ENCODE assay signal across 8 cellular contexts in the genomic region with DNA sequence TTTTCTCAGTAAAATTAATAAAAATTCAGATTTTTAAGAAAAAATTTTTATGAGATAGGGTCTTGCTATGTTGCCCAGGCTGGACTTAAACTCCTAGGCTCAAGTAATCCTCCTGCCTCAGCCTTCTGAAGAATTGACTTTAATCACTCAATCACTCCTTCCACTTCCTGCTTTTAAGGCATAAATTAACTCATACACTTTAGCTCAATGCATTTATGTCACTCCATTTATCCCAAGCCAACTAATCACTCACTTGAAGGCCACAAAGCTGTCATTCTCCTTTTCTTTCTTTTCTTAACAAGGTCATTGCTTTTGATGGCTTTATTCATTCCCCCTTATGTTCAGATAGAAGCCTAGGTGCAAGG. TPM values are rescaled to one million over a fixed set of nuclear protein-coding genes. Genes with fewer than 3 reads are reported as not detected.
DNase-seq lines count a peak whose midpoint lies in the region; ATAC-seq and TF ChIP-seq lines count a peak whose summit lies in the region.

No MANE protein-coding gene starts in this region.

- no peaks in the 10 kb centered on the region for H3K9me2 ChIP-seq in SK-N-SH

- intact Hi-C loops in left lung (cut with DNase I) = loop anchor here in 1 of 2 donors (10.0 kb wide), 1 partner anchor 54 kb away; no protein-coding TSS in a partner anchor
- intact Hi-C loops in transverse colon (cut with DNase I; ENCODE audit: low total_unique reads) = no loop called here

- TF ChIP-seq RAD21 in SK-N-SH (IDR thresholded peaks at IDR 0.05; ENCODE audit: low read length) = no peak

- in situ Hi-C loops in transverse colon (cut with MboI; ENCODE audit: low pct_ligation_motif_present in 1 of 4, low pct_unique_long_range_greater_than_20kb in 1 of 4, low sequenced_read_pairs in 3 of 4) = loop anchor here in 2 of 4 donors (10.0 kb wide), 3 partner anchors 54 to 214 kb away; a partner anchor contains a TSS

- peak overlapping the region; percentile 96 for H3K27ac Mint-ChIP-seq in activated T-helper 17 cell treated with anti-CD3 and anti-CD28 coated beads, Interleukin-2, amount 50 U/mL, for 72 hours

- H3K27me3 ChIP-seq in SK-N-SH (ENCODE audit: insufficient read depth) (no peaks in the 10 kb centered on the region), left lung (no peaks in the 10 kb centered on the region), transverse colon (no peaks in the 10 kb centered on the region)

- no peaks in the 10 kb centered on the region for H3K9me3 Mint-ChIP-seq in activated T-helper 17 cell treated with anti-CD3 and anti-CD28 coated beads, Interleukin-2, amount 50 U/mL, for 72 hours

- TF ChIP-seq CTCF in SK-N-SH (IDR thresholded peaks at IDR 0.05) = no peak
- no peak for TF ChIP-seq CTCF in left lung (IDR thresholded peaks at IDR 0.05)
- TF ChIP-seq CTCF in transverse colon (IDR thresholded peaks at IDR 0.05) = no peak

- H3K27ac ChIP-seq in SK-N-SH (ENCODE audit: low read depth in 2 of 2, low read length in 1 of 2) (peak overlapping the region; percentile 81 to 93), left lung (peak overlapping the region; percentile 82 to 88), transverse colon (peak overlapping the region; percentile 89 to 96 (median 94))

- H3K4me3 Mint-ChIP-seq in activated T-helper 17 cell treated with anti-CD3 and anti-CD28 coated beads, Interleukin-2, amount 50 U/mL, for 72 hours = peak overlapping the region; percentile 92

- no peak for TF ChIP-seq POLR2A in transverse colon (IDR thresholded peaks at IDR 0.05)

- no peaks in the 10 kb centered on the region for H3K9me3 ChIP-seq in SK-N-SH
- H3K9me3 ChIP-seq in left lung = no peaks in the 10 kb centered on the region
- H3K9me3 ChIP-seq in transverse colon = no peaks in the 10 kb centered on the region

- H3F3A ChIP-seq in SK-N-SH (replicated peaks; ENCODE audit: insufficient read depth) = peaks cover 3% of the 10 kb centered on the region

- peak overlapping the region; percentile 81 to 85 for H3K4me3 ChIP-seq in SK-N-SH (ENCODE audit: low read depth in 2 of 2, low read length in 1 of 2)
- peak overlapping the region; percentile 79 to 92 for H3K4me3 ChIP-seq in left lung
- H3K4me3 ChIP-seq in transverse colon = peak overlapping the region; percentile 85 to 96 (median 94)

- H3K4me1 ChIP-seq in SK-N-SH (ENCODE audit: control insufficient read depth in 1 of 2, insufficient read depth in 2 of 2, low read depth in 1 of 2, low read length in 1 of 2) (peaks cover 0 to 6% of the 10 kb centered on the region in 2 experiments; a peak in 3 of 4 replicates), left lung (peaks cover 11 to 17% of the 10 kb centered on the region in 2 donors), transverse colon (peaks cover 0 to 14% (median 11%) of the 10 kb centered on the region in 4 donors)

- CTCF ChIA-PET in SK-N-SH (lab: Yijun Ruan, JAX) = interaction anchor here (0.7 to 1.5 kb wide), 10 partner anchors 12 to 266 kb away, joined by 3 to 6 read pairs (median 3); no protein-coding TSS in a partner anchor

- H3K36me3 ChIP-seq in SK-N-SH (replicated peaks in 1 of 2; ENCODE audit: control insufficient read depth in 1 of 2, insufficient read depth in 2 of 2, low read length in 1 of 2) = peaks cover 25 to 28% of the 10 kb centered on the region in 2 experiments
- peaks cover 0 to 29% of the 10 kb centered on the region in 2 donors for H3K36me3 ChIP-seq in left lung
- H3K36me3 ChIP-seq in transverse colon = peaks cover 0 to 22% (median 8%) of the 10 kb centered on the region in 4 donors

- H3K36me3 Mint-ChIP-seq in activated T-helper 17 cell treated with anti-CD3 and anti-CD28 coated beads, Interleukin-2, amount 50 U/mL, for 72 hours (ENCODE audit: low read depth) = peaks cover 60% of the 10 kb centered on the region

- TF ChIP-seq EP300 in SK-N-SH (IDR thresholded peaks at IDR 0.05; ENCODE audit: borderline replicate concordance in 1 of 2, low read depth in 1 of 2, low read length in 1 of 2) = no peak
- no peak for TF ChIP-seq EP300 in transverse colon (IDR thresholded peaks at IDR 0.05; ENCODE audit: low read depth)

- H2AFZ ChIP-seq in SK-N-SH (ENCODE audit: low read depth) = peak overlapping the region; percentile 90; the same call in 1 of the 2 replicates

- POLR2A ChIA-PET in SK-N-SH (lab: Yijun Ruan, JAX) = interaction anchor here (0.8 to 1.7 kb wide), 5 partner anchors 10 to 216 kb away, joined by 3 to 9 read pairs (median 3); a partner anchor contains a TSS

- H3K9ac ChIP-seq in SK-N-SH = peak overlapping the region; percentile 86

- H4K20me1 ChIP-seq in SK-N-SH (ENCODE audit: insufficient read depth) = no peaks in the 10 kb centered on the region

- DNase-seq in SK-N-SH (no peak), left lung (no peak), transverse colon (no peak), hypothalamus (lab: John Stamatoyannopoulos, UW) (no peak), NCI-H2227 (lab: John Stamatoyannopoulos, UW; ENCODE audit: unreplicated experiment) (no peak)

- ATAC-seq in SK-N-SH treated with all-trans-retinoic acid at 6 μM for 48 hours = no peak
- ATAC-seq in HG03108 (IDR thresholded peaks at IDR 0.05; ENCODE audit: unreplicated experiment) = peak; percentile 4
- peak; percentile 15 for ATAC-seq in activated T-helper 17 cell treated with anti-CD3 and anti-CD28 coated beads, Interleukin-2, amount 50 U/mL, for 72 hours (replicated peaks)
- ATAC-seq in left lung = no peak

- no peaks in the 10 kb centered on the region for H3K27me3 Mint-ChIP-seq in activated T-helper 17 cell treated with anti-CD3 and anti-CD28 coated beads, Interleukin-2, amount 50 U/mL, for 72 hours

- H3K4me2 ChIP-seq in SK-N-SH = peak overlapping the region; percentile 85

- H3K4me1 Mint-ChIP-seq in activated T-helper 17 cell treated with anti-CD3 and anti-CD28 coated beads, Interleukin-2, amount 50 U/mL, for 72 hours = peaks cover 19% of the 10 kb centered on the region

- H3K79me2 ChIP-seq in SK-N-SH (ENCODE audit: insufficient read depth) = peaks cover 18% of the 10 kb centered on the region

TF ChIP-seq in SK-N-SH, 30 proteins besides CTCF, POLR2A, EP300 and RAD21 (continues in another document):
- TF ChIP-seq TAF1 (IDR thresholded peaks at IDR 0.05; ENCODE audit: borderline replicate concordance, low read depth, low read length) = no peak

TF ChIP-seq in SK-N-SH treated with all-trans-retinoic acid at 6 μM for 48 hours, 23 proteins besides CTCF, POLR2A, EP300 and RAD21 (continues in another document):
- TF ChIP-seq, protein P1, sequence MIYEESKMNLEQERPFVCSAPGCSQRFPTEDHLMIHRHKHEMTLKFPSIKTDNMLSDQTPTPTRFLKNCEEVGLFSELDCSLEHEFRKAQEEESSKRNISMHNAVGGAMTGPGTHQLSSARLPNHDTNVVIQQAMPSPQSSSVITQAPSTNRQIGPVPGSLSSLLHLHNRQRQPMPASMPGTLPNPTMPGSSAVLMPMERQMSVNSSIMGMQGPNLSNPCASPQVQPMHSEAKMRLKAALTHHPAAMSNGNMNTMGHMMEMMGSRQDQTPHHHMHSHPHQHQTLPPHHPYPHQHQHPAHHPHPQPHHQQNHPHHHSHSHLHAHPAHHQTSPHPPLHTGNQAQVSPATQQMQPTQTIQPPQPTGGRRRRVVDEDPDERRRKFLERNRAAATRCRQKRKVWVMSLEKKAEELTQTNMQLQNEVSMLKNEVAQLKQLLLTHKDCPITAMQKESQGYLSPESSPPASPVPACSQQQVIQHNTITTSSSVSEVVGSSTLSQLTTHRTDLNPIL (CRISPR knock-in tag; IDR thresholded peaks at IDR 0.05; ENCODE audit: low read depth) = no peak
- no peak for TF ChIP-seq ISL1 (CRISPR knock-in tag; IDR thresholded peaks at IDR 0.05)
- no peak for TF ChIP-seq ZC3H10 (CRISPR knock-in tag; IDR thresholded peaks at IDR 0.05)
- no peak for TF ChIP-seq ZFP30 (CRISPR knock-in tag; IDR thresholded peaks at IDR 0.05)
- TF ChIP-seq BACH2 (CRISPR knock-in tag; IDR thresholded peaks at IDR 0.05; ENCODE audit: borderline replicate concordance) = no peak

RNA-seq across cellular contexts. Expression of a gene that starts 0.9 kb away (rescaled TPM):
- 17.9 and 23.4 TPM in 2 replicates for polyA plus RNA-seq in SK-N-SH (2012; rRNA removed)
- 15.5 and 15.8 TPM in 2 replicates for polyA plus RNA-seq in SK-N-SH (2012; cell fraction: cytosol; rRNA removed)
- 30.7 and 49.3 TPM in 2 replicates for polyA plus RNA-seq in SK-N-SH (2012; cell fraction: nucleus; rRNA removed)
- total RNA-seq in activated T-helper 17 cell treated with anti-CD3 and anti-CD28 coated beads, Interleukin-2, amount 50 U/mL, for 72 hours = 10 to 100 TPM; 33.9 to 39.5 TPM
- total RNA-seq in left lung (10 to 100 TPM; 27.5 to 31.2 TPM), transverse colon (10 to 100 TPM; 18.4 to 51.1 (median 35.0) TPM)

RNA-seq across cellular contexts. Expression of a gene that starts 8.5 kb away (rescaled TPM):
- 2.8 and 3.2 TPM in 2 replicates for polyA plus RNA-seq in SK-N-SH (2012; rRNA removed)
- 2.7 and 3.0 TPM in 2 replicates for polyA plus RNA-seq in SK-N-SH (2012; cell fraction: cytosol; rRNA removed)
- 3.4 and 5.7 TPM in 2 replicates for polyA plus RNA-seq in SK-N-SH (2012; cell fraction: nucleus; rRNA removed)
- 1 to 10 TPM; 3.7 to 7.1 TPM for total RNA-seq in activated T-helper 17 cell treated with anti-CD3 and anti-CD28 coated beads, Interleukin-2, amount 50 U/mL, for 72 hours
- total RNA-seq in left lung (1 to 10 TPM; 1.7 to 4.1 TPM), transverse colon (1 to 10 TPM in 3 of 4 donors, not detected in 1; 1.4 to 3.4 (median 1.5) TPM)

RNA-seq across cellular contexts. Expression of a gene that starts 8.8 kb away (rescaled TPM):
- polyA plus RNA-seq in SK-N-SH (2012; rRNA removed) = 36.7 and 61.2 TPM in 2 replicates
- polyA plus RNA-seq in SK-N-SH (2012; cell fraction: cytosol; rRNA removed) = 46.8 and 79.7 TPM in 2 replicates
- 18.1 and 22.1 TPM in 2 replicates for polyA plus RNA-seq in SK-N-SH (2012; cell fraction: nucleus; rRNA removed)
- total RNA-seq in activated T-helper 17 cell treated with anti-CD3 and anti-CD28 coated beads, Interleukin-2, amount 50 U/mL, for 72 hours = 10 to 100 TPM; 19.5 to 22.4 TPM
- 10 to 100 TPM; 20.4 to 20.9 TPM for total RNA-seq in left lung
- total RNA-seq in transverse colon = 10 to 100 TPM in 2 of 4 donors, under 1 TPM in 1, not detected in 1; 0.20 to 19.8 (median 18.8) TPM

RNA-seq across cellular contexts. Expression of a gene that starts 41.1 kb away (rescaled TPM):
- 0.92 and 1.5 TPM in 2 replicates for polyA plus RNA-seq in SK-N-SH (2012; rRNA removed)
- polyA plus RNA-seq in SK-N-SH (2012; cell fraction: cytosol; rRNA removed) = 0.67 and 1.2 TPM in 2 replicates
- polyA plus RNA-seq in SK-N-SH (2012; cell fraction: nucleus; rRNA removed) = 0.29 and 1.8 TPM in 2 replicates
- total RNA-seq in activated T-helper 17 cell treated with anti-CD3 and anti-CD28 coated beads, Interleukin-2, amount 50 U/mL, for 72 hours = not detected
- total RNA-seq in left lung = 10 to 100 TPM; 41.5 to 89.2 TPM
- 100 to 1,000 TPM in 1 of 4 donors, 10 to 100 TPM in 3; 38.0 to 112 (median 68.2) TPM for total RNA-seq in transverse colon

RNA-seq across cellular contexts. Expression of a gene that starts 42.0 kb away (rescaled TPM):
- not detected in 2 replicates for polyA plus RNA-seq in SK-N-SH (2012; rRNA removed)
- polyA plus RNA-seq in SK-N-SH (2012; cell fraction: cytosol; rRNA removed) = 0.03 TPM in 1 of 2 replicates, not detected in the other
- polyA plus RNA-seq in SK-N-SH (2012; cell fraction: nucleus; rRNA removed) = 0.13 TPM in 1 of 2 replicates, not detected in the other
- under 1 TPM in 1 of 2 donors, not detected in 1; 0.32 TPM for total RNA-seq in activated T-helper 17 cell treated with anti-CD3 and anti-CD28 coated beads, Interleukin-2, amount 50 U/mL, for 72 hours
- total RNA-seq in left lung (1 to 10 TPM; 3.7 to 4.6 TPM), transverse colon (1 to 10 TPM in 1 of 4 donors, not detected in 3; 1.3 TPM)

Comparison
In these comparisons a context has a peak if more than half of its experiments do, and no peak if none do; other contexts are left out.
1. ATAC-seq: peak in HG03108 (single experiment) and activated T-helper 17 cell treated with anti-CD3 and anti-CD28 coated beads, Interleukin-2, amount 50 U/mL, for 72 hours (single experiment); none in SK-N-SH treated with all-trans-retinoic acid at 6 μM for 48 hours (single experiment) and left lung (single experiment).
2. Peak in every context shown above with its lines, with median percentiles within 50 percentile points of each other: H3K27ac ChIP-seq and H3K4me3 ChIP-seq.